Comparison of ENCODE assay signal across 25 cellular contexts in the genomic region with DNA sequence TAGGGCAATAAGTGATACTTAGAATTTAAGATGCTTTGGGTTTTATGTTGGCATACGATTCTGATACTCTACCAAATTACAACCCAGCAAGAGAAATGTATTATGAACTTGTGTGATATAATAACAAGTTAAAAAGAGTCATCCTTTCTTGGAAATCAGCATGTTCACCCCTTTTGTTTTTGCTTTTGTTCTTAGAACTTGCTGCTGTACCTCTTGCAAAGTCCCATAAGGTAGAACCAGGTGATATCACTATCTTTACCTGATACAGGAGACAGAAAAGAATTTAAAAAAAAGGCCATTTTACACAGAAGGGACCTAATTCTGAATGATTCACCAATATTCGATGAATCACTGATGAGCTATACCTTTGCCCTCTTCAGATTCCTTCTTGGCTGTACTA.
"Had no signal": no experiment of that assay in that cellular context is flagged by ENCODE, and none has a peak within 500 bp of the region (broad histone marks: within the 10 kb centered on the region; RNA-seq: fewer than 3 reads in every experiment).

No MANE protein-coding gene starts in this region.

- H3K4me1 ChIP-seq: neural progenitor cell, parathyroid adenoma, psoas muscle, right lobe of liver, sigmoid colon, stomach, thyroid gland, tibial nerve, upper lobe of left lung, vagina had no signal

- H3K27me3 ChIP-seq: neural progenitor cell, ovary, right lobe of liver, stomach, thyroid gland, tibial nerve, upper lobe of left lung, vagina had no signal

- DNase-seq: natural killer cell; occipital lobe; ovary; posterior cingulate gyrus; psoas muscle; right cardiac atrium; right lobe of liver; sigmoid colon; small intestine; stimulated activated CD4-positive, alpha-beta T cell treated with anti-CD3 and anti-CD28 coated beads, Interleukin-15, amount 100 ng/mL, for 24 hours; stimulated activated CD4-positive, alpha-beta T cell treated with anti-CD3 and anti-CD28 coated beads, Interleukin-2, amount 100 ng/mL, for 24 hours; stimulated activated CD4-positive, alpha-beta T cell treated with anti-CD3 and anti-CD28 coated beads, Interleukin-2, amount 100 ng/mL, for 48 hours; stimulated activated CD4-positive, alpha-beta T cell treated with anti-CD3 and anti-CD28 coated beads, Interleukin-4, amount 100 ng/mL, for 24 hours; stimulated activated naive B cell treated with anti-CD40 and anti-IgM and Interleukin-4, amounts not matched to agents 10 μg/mL and 1 μg/mL and 100 μg/mL, for 72 hours; stimulated activated naive CD4-positive, alpha-beta T cell treated with Interleukin-2 at 50 U/mL for 16 hours; stomach; thyroid gland; trophoblast cell; upper lobe of left lung had no signal

- ATAC-seq: natural killer cell; psoas muscle; right cardiac atrium; right lobe of liver; stimulated activated effector memory CD8-positive, alpha-beta T cell treated with anti-CD3 and anti-CD28 coated beads, Interleukin-12 subunit alpha, Interleukin-12 subunit beta, amount 100 ng/mL, for 72 hours; stimulated activated naive B cell treated with anti-CD40 and anti-IgM and Interleukin-4, amounts not matched to agents 10 μg/mL and 1 μg/mL and 100 μg/mL, for 72 hours had no signal

- H3K27ac ChIP-seq: neural progenitor cell, ovary, parathyroid adenoma, psoas muscle, right lobe of liver, sigmoid colon, stomach, thoracic aorta, thyroid gland, tibial nerve, upper lobe of left lung, vagina had no signal
